Comparison of ENCODE assay signal across 17 cellular contexts in the genomic region with DNA sequence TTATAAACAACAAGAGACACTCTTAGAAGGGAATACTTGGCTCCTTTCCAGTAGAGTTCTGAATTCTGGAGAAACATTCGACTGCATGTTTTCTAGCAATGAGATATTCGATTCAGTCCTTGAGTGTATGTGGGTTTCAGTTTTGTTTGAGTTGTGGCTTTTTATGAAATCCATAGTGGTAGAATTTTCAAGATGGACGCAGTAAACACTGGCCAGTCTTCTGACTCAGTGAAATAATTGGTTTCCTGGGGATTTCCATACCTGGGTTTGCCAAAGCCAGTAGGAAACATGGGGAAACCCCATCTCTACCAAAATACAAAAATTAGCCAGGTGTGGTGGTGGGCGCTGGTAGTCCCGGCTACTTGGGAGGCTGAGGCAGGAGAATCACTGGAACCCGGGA.
DNase-seq lines count a peak whose midpoint lies in the region; ATAC-seq, FAIRE-seq and TF ChIP-seq lines count a peak whose summit lies in the region.
"Had no signal": no experiment of that assay in that cellular context is flagged by ENCODE, and none has a peak within 500 bp of the region (broad histone marks: within the 10 kb centered on the region; RNA-seq: fewer than 3 reads in every experiment).

No MANE protein-coding gene starts in this region.

- no peaks in the 10 kb centered on the region for H3K4me1 Mint-ChIP-seq in stimulated activated naive B cell treated with anti-CD40 and anti-IgM and Interleukin-4, amounts not matched to agents 10 μg/mL and 1 μg/mL and 100 μg/mL, for 72 hours
- H3K4me1 Mint-ChIP-seq: B cell had no signal

- no peaks in the 10 kb centered on the region for H3K9me3 ChIP-seq in left ventricle myocardium inferior (replicated peaks)

- DNase-seq in RCC 7860 (ENCODE audit: low spot score) (peak; percentile 11), fibroblast of pulmonary artery (ENCODE audit: low read depth) (peak; percentile 17), head of caudate nucleus (no peak), left ventricle myocardium inferior (no peak)
- no peak for DNase-seq in stimulated activated naive B cell treated with anti-CD40 and anti-IgM and Interleukin-4, amounts not matched to agents 10 μg/mL and 1 μg/mL and 100 μg/mL, for 72 hours
- DNase-seq: C1 segment of cervical spinal cord; Calu3; CD4-positive, alpha-beta T cell; DMS 273 treated with DMSO at 0.1 percent for 48 hours; HCEC 1CT; HFFc6 had no signal

- no peak overlapping the region for H3K4me3 Mint-ChIP-seq in stimulated activated naive B cell treated with anti-CD40 and anti-IgM and Interleukin-4, amounts not matched to agents 10 μg/mL and 1 μg/mL and 100 μg/mL, for 72 hours
- H3K4me3 Mint-ChIP-seq: B cell; CD4-positive, alpha-beta T cell; HFFc6 had no signal

- intact Hi-C loops in head of caudate nucleus (cut with DNase I), result no loop called here
- intact Hi-C loops in left ventricle myocardium inferior (cut with micrococcal nuclease), result loop anchor here (10.0 kb wide), 1 partner anchor 569 kb away; no protein-coding TSS in a partner anchor

- no peaks in the 10 kb centered on the region for H4K20me1 ChIP-seq in KMS-11 (ENCODE audit: insufficient read depth)

- H3K36me3 Mint-ChIP-seq in stimulated activated naive B cell treated with anti-CD40 and anti-IgM and Interleukin-4, amounts not matched to agents 10 μg/mL and 1 μg/mL and 100 μg/mL, for 72 hours, result no peaks in the 10 kb centered on the region

- no peak for FAIRE-seq in RCC 7860 (lab: Jason Lieb, UNC)
- FAIRE-seq: A204.1, GM12878, GM18507 had no signal

- H3K4me2 ChIP-seq in KMS-11, result peak overlapping the region; percentile 31; the same call in 1 of the 2 replicates

- peak overlapping the region; percentile 15; the same call in 1 of the 2 replicates for H3K27ac ChIP-seq in KMS-11
- no peak overlapping the region for H3K27ac ChIP-seq in left ventricle myocardium inferior (replicated peaks)

- H3K27me3 Mint-ChIP-seq in stimulated activated naive B cell treated with anti-CD40 and anti-IgM and Interleukin-4, amounts not matched to agents 10 μg/mL and 1 μg/mL and 100 μg/mL, for 72 hours, result no peaks in the 10 kb centered on the region
- H3K27me3 Mint-ChIP-seq: B cell; CD4-positive, alpha-beta T cell had no signal

- no peak overlapping the region for H3K4me3 ChIP-seq in KMS-11 (IDR thresholded peaks at IDR 0.05; ENCODE audit: insufficient read depth, low read depth, low read length)
- H3K4me3 ChIP-seq in fibroblast of pulmonary artery (replicated peaks; ENCODE audit: low read depth, low read length), result no peak overlapping the region
- H3K4me3 ChIP-seq in left ventricle myocardium inferior, result no peak overlapping the region
- H3K4me3 ChIP-seq: GM12878 had no signal

- H3K27me3 ChIP-seq in KMS-11 (ENCODE audit: insufficient read depth, low read depth), result no peaks in the 10 kb centered on the region
- no peaks in the 10 kb centered on the region for H3K27me3 ChIP-seq in left ventricle myocardium inferior (ENCODE audit: low read depth)

- no peak overlapping the region for H2AFZ ChIP-seq in KMS-11 (ENCODE audit: low read depth)

- TF ChIP-seq CTCF in KMS-11 (conservative IDR thresholded peaks at IDR 0.05; ENCODE audit: low read depth, low read length) (no peak), fibroblast of pulmonary artery (IDR thresholded peaks at IDR 0.05; ENCODE audit: low read length, missing control alignments) (no peak), left ventricle myocardium inferior (IDR thresholded peaks at IDR 0.05; ENCODE audit: borderline replicate concordance) (no peak)

- no peaks in the 10 kb centered on the region for H3K36me3 ChIP-seq in KMS-11 (ENCODE audit: insufficient read depth)
- no peaks in the 10 kb centered on the region for H3K36me3 ChIP-seq in left ventricle myocardium inferior

- H3K4me1 ChIP-seq in KMS-11 (ENCODE audit: low read depth, poor library complexity, severe bottlenecking) (peaks cover 23% of the 10 kb centered on the region), left ventricle myocardium inferior (peaks cover 22% of the 10 kb centered on the region)

- ATAC-seq in stimulated activated naive B cell treated with anti-CD40 and anti-IgM and Interleukin-4, amounts not matched to agents 10 μg/mL and 1 μg/mL and 100 μg/mL, for 72 hours (replicated peaks), result peak; percentile 23 to 27
- no peak for ATAC-seq in HG03108 (IDR thresholded peaks at IDR 0.05; ENCODE audit: unreplicated experiment)
- ATAC-seq: GM12878 had no signal

- no peaks in the 10 kb centered on the region for H3K79me2 ChIP-seq in KMS-11 (ENCODE audit: insufficient read depth, low read depth)

- H3K9ac ChIP-seq in KMS-11, result no peak overlapping the region

- no peak overlapping the region for H3K27ac Mint-ChIP-seq in stimulated activated naive B cell treated with anti-CD40 and anti-IgM and Interleukin-4, amounts not matched to agents 10 μg/mL and 1 μg/mL and 100 μg/mL, for 72 hours
- H3K27ac Mint-ChIP-seq: B cell; CD4-positive, alpha-beta T cell; HFFc6 had no signal

- H3K9me3 Mint-ChIP-seq in stimulated activated naive B cell treated with anti-CD40 and anti-IgM and Interleukin-4, amounts not matched to agents 10 μg/mL and 1 μg/mL and 100 μg/mL, for 72 hours, result no peaks in the 10 kb centered on the region
- H3K9me3 Mint-ChIP-seq: CD4-positive, alpha-beta T cell; HFFc6 had no signal

Comparison
In these comparisons a context has a peak if more than half of its experiments do, and no peak if none do; other contexts are left out.
1. DNase-seq: peak in RCC 7860 (single experiment) and fibroblast of pulmonary artery (single experiment); none in stimulated activated naive B cell treated with anti-CD40 and anti-IgM and Interleukin-4, amounts not matched to agents 10 μg/mL and 1 μg/mL and 100 μg/mL, for 72 hours (single experiment), head of caudate nucleus (0 of 42) and left ventricle myocardium inferior (single experiment).